ENCODE assay signal across 8 cellular contexts in the genomic region with DNA sequence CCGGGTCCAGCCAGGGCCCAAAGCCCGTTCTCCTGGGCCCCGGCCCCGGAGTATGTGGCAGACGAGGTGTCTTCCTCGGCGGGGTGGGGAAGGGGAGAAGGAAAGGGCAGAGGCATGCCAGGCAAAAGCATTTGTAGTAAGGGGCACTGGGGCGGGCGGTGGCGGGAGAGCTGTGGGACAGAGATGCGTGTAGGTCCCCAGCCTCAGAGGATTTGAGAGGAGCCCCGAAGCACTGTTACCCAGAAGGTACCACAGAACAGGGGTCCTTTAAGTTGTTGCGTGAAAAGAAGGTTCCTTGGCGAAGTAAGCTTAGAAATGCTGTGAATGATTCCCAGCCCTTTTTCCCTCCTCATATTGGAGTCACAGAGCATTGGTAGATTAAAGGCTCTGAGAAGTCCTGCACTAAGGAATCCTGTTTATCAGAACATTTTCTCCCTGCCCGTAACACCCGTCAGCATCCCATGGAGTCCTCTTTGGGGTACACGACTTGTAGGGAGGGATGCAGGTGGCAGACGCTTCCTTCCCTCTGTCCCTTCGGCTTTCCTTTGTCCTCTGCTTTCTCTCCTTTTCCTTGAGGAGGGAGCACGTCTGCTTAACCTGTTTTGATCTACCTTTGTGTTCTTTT. TPM values are rescaled to one million over a fixed set of nuclear protein-coding genes. Genes with fewer than 3 reads are reported as not detected.
DNase-seq lines count a peak whose midpoint lies in the region; ATAC-seq lines count a peak whose summit lies in the region.

No MANE protein-coding gene starts in this region.

- peak overlapping the region; percentile 26 for H3K27ac Mint-ChIP-seq in stimulated activated naive CD8-positive, alpha-beta T cell treated with anti-CD3 and anti-CD28 coated beads, Interleukin-15, Interleukin-2, amounts not matched to agents 100 ng/mL and 50 ng/mL, for 24 hours
- no peak overlapping the region for H3K27ac Mint-ChIP-seq in central memory CD8-positive, alpha-beta T cell (ENCODE audit: low read depth)

- H3K27ac ChIP-seq in muscle layer of duodenum (ENCODE audit: low read length) (no peak overlapping the region), aorta (ENCODE audit: low read depth in 1 of 2, low read length in 2 of 2) (no peak overlapping the region)

- H3K4me1 ChIP-seq in muscle layer of duodenum (ENCODE audit: control insufficient read depth in 1 of 2, insufficient read depth in 2 of 2, low read length in 2 of 2) (peaks cover 0 to 3% of the 10 kb centered on the region in 2 donors), aorta (ENCODE audit: control insufficient read depth in 1 of 2, insufficient read depth in 2 of 2, low read length in 2 of 2) (no peaks in the 10 kb centered on the region)

- H3K9me3 Mint-ChIP-seq in stimulated activated naive CD8-positive, alpha-beta T cell treated with anti-CD3 and anti-CD28 coated beads, Interleukin-15, Interleukin-2, amounts not matched to agents 100 ng/mL and 50 ng/mL, for 24 hours, result no peaks in the 10 kb centered on the region
- H3K9me3 Mint-ChIP-seq in central memory CD8-positive, alpha-beta T cell, result no peaks in the 10 kb centered on the region

- H3K4me3 ChIP-seq in muscle layer of duodenum (ENCODE audit: low read depth in 1 of 2, low read length in 2 of 2) (peak overlapping the region; percentile 43 to 69), aorta (ENCODE audit: low read length in 2 of 2) (peak overlapping the region; percentile 60 to 63)

- no peak for ATAC-seq in stimulated activated naive CD8-positive, alpha-beta T cell treated with anti-CD3 and anti-CD28 coated beads, Interleukin-15, Interleukin-2, amounts not matched to agents 100 U/mL and 50 U/mL, for 24 hours
- ATAC-seq in central memory CD8-positive, alpha-beta T cell (replicated peaks; ENCODE audit: extremely low read depth, poor library complexity, severe bottlenecking), result no peak
- ATAC-seq in aorta (ENCODE audit: low FRiP score) (peak; percentile 6), HG03135 (IDR thresholded peaks at IDR 0.05; ENCODE audit: unreplicated experiment) (no peak), GM18520 (IDR thresholded peaks at IDR 0.05; ENCODE audit: unreplicated experiment) (no peak)

- DNase-seq in stimulated activated naive CD8-positive, alpha-beta T cell treated with anti-CD3 and anti-CD28 coated beads, Interleukin-15, Interleukin-2, amounts not matched to agents 100 U/mL and 50 U/mL, for 24 hours, result no peak
- DNase-seq in central memory CD8-positive, alpha-beta T cell (ENCODE audit: low spot score in 2 of 2), result no peak
- no peak for DNase-seq in aorta
- no peak for DNase-seq in occipital lobe (lab: John Stamatoyannopoulos, UW)

- H3K27me3 ChIP-seq in muscle layer of duodenum (ENCODE audit: low read depth, low read length) (no peaks in the 10 kb centered on the region), aorta (ENCODE audit: control insufficient read depth in 1 of 2, insufficient read depth in 2 of 2, low read length in 1 of 2) (no peaks in the 10 kb centered on the region)

- H3K4me1 Mint-ChIP-seq in stimulated activated naive CD8-positive, alpha-beta T cell treated with anti-CD3 and anti-CD28 coated beads, Interleukin-15, Interleukin-2, amounts not matched to agents 100 ng/mL and 50 ng/mL, for 24 hours (ENCODE audit: low read depth), result peaks cover 9% of the 10 kb centered on the region
- H3K4me1 Mint-ChIP-seq in central memory CD8-positive, alpha-beta T cell, result peaks cover 25% of the 10 kb centered on the region

- peaks cover 1 to 5% of the 10 kb centered on the region in 2 donors for H3K36me3 ChIP-seq in muscle layer of duodenum (ENCODE audit: control insufficient read depth in 1 of 2, insufficient read depth in 2 of 2, low read length in 2 of 2)
- H3K36me3 ChIP-seq in aorta (ENCODE audit: control insufficient read depth in 1 of 2, insufficient read depth in 2 of 2, low read length in 1 of 2), result peaks cover 0 to under 1% of the 10 kb centered on the region in 2 donors

- no peaks in the 10 kb centered on the region for H3K36me3 Mint-ChIP-seq in stimulated activated naive CD8-positive, alpha-beta T cell treated with anti-CD3 and anti-CD28 coated beads, Interleukin-15, Interleukin-2, amounts not matched to agents 100 ng/mL and 50 ng/mL, for 24 hours (ENCODE audit: low read depth)
- peaks cover 9% of the 10 kb centered on the region for H3K36me3 Mint-ChIP-seq in central memory CD8-positive, alpha-beta T cell (ENCODE audit: insufficient read depth)

- intact Hi-C loops in aorta (cut with DNase I), result no loop called here

- 29 to 30% methylated on average over 20 of the region's 20 CpGs for WGBS in aorta, 2 donors

- H3K9me3 ChIP-seq in muscle layer of duodenum (ENCODE audit: control insufficient read depth in 1 of 2, low read length in 2 of 2), result no peaks in the 10 kb centered on the region
- no peaks in the 10 kb centered on the region for H3K9me3 ChIP-seq in aorta (ENCODE audit: control insufficient read depth, low read length)

- peaks cover 16% of the 10 kb centered on the region for H3K27me3 Mint-ChIP-seq in stimulated activated naive CD8-positive, alpha-beta T cell treated with anti-CD3 and anti-CD28 coated beads, Interleukin-15, Interleukin-2, amounts not matched to agents 100 ng/mL and 50 ng/mL, for 24 hours
- H3K27me3 Mint-ChIP-seq in central memory CD8-positive, alpha-beta T cell, result peaks cover 12% of the 10 kb centered on the region

- H3K4me3 Mint-ChIP-seq in stimulated activated naive CD8-positive, alpha-beta T cell treated with anti-CD3 and anti-CD28 coated beads, Interleukin-15, Interleukin-2, amounts not matched to agents 100 ng/mL and 50 ng/mL, for 24 hours, result peak overlapping the region; percentile 75
- H3K4me3 Mint-ChIP-seq in central memory CD8-positive, alpha-beta T cell, result peak overlapping the region; percentile 77

RNA-seq across cellular contexts. Expression of gene GAREM2, which starts 12.5 kb away (rescaled TPM):
- 1 to 10 TPM; 6.0 to 7.7 TPM for total RNA-seq in aorta
- 1 to 10 TPM; 1.3 to 1.6 TPM for polyA plus RNA-seq in aorta
- total RNA-seq in occipital lobe, result 7.0 TPM

RNA-seq across cellular contexts. Expression of gene HADHA, which starts 59.0 kb away (rescaled TPM):
- total RNA-seq in aorta (100 to 1,000 TPM; 102 to 109 TPM), occipital lobe (89.1 TPM)
- 10 to 100 TPM; 76.0 to 76.4 TPM for polyA plus RNA-seq in aorta

RNA-seq across cellular contexts. Expression of gene HADHB, which starts 59.3 kb away (rescaled TPM):
- total RNA-seq in aorta, result 10 to 100 TPM; 88.1 to 95.7 TPM
- 10 to 100 TPM; 83.1 to 84.5 TPM for polyA plus RNA-seq in aorta
- 41.8 TPM for total RNA-seq in occipital lobe
